In the genomic region with DNA sequence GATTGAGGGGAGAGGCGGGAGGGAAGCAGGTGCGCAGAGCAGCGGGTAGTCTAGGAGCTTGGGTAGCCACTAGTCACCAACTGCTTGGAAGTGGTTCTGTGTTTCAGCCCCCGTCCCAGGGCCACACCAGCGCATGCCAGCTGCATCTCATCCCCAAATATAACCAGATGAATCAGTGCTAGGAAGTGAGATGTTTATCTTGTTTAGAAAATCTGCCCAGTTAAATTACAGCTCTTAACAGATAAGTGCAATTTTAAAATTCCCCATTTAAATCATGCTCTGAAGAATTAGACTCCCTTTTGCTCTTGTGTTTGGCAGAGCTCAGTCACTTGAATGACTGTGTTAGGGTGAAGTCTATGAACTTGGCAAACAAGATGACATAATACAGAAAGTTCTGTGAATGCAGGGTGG, we compare ENCODE assay signal across 15 cellular contexts.
DNase-seq lines count a peak whose midpoint lies in the region; ATAC-seq and TF ChIP-seq lines count a peak whose summit lies in the region.
"Had no signal": no experiment of that assay in that cellular context is flagged by ENCODE, and none has a peak within 500 bp of the region (broad histone marks: within the 10 kb centered on the region; RNA-seq: fewer than 3 reads in every experiment).

No MANE protein-coding gene starts in this region.

- no peak overlapping the region for H3K56ac ChIP-seq in mesendoderm (ENCODE audit: low read length)

- H3K27me3 ChIP-seq in SJSA1 (replicated peaks) (no peaks in the 10 kb centered on the region), mesendoderm (ENCODE audit: insufficient read depth, low read length, poor library complexity) (no peaks in the 10 kb centered on the region)
- H3K27me3 ChIP-seq: SJCRH30 had no signal

- no peak overlapping the region for H3K27ac ChIP-seq in SJSA1
- no peak overlapping the region for H3K27ac ChIP-seq in mesendoderm (ENCODE audit: low read depth, low read length)
- H3K27ac ChIP-seq: prostate gland, SJCRH30 had no signal

- H4K8ac ChIP-seq in mesendoderm (ENCODE audit: low read depth, low read length) = no peak overlapping the region

- peaks cover 16% of the 10 kb centered on the region for H3K4me1 ChIP-seq in SJSA1 (replicated peaks)
- no peaks in the 10 kb centered on the region for H3K4me1 ChIP-seq in mesendoderm (ENCODE audit: control insufficient read depth, low read depth, low read length)
- H3K4me1 ChIP-seq: prostate gland had no signal

- H3K4me3 ChIP-seq in SJSA1 = no peak overlapping the region
- no peak overlapping the region for H3K4me3 ChIP-seq in fibroblast of the aortic adventitia (ENCODE audit: low read depth, low read length)
- H3K4me3 ChIP-seq in mesendoderm (ENCODE audit: low read length) = no peak overlapping the region
- H3K4me3 ChIP-seq: prostate gland, SJCRH30 had no signal

- WGBS in mesendoderm (ENCODE audit: extremely low coverage, insufficient coverage, low lambda C conversion rate) = no CpG with 5 or more reads among the region's 5 CpGs

- no peaks in the 10 kb centered on the region for H3K9me3 ChIP-seq in SJSA1 (replicated peaks)
- H3K9me3 ChIP-seq: prostate gland, SJCRH30 had no signal

- H4K5ac ChIP-seq in mesendoderm (ENCODE audit: low read length) = no peak overlapping the region

- DNase-seq in Daoy (ENCODE audit: low read depth) = peak; percentile 58
- peak; percentile 66 to 73 for DNase-seq in SJSA1 (ENCODE audit: low read depth in 1 of 2, low spot score in 2 of 2)
- peak; percentile 22 for DNase-seq in fibroblast of the aortic adventitia (ENCODE audit: low read depth)
- DNase-seq in posterior cingulate gyrus = peak in 8 of 10 donors; percentile 34 to 89 (median 60)
- no peak for DNase-seq in mesendoderm
- DNase-seq in NOMO-1 (lab: John Stamatoyannopoulos, UW; ENCODE audit: unreplicated experiment in 2 of 2) = no peak
- DNase-seq: CD4-positive, CD25-positive, alpha-beta regulatory T cell; islet precursor cell; MV-4-11; NCI-H2171; SJCRH30; stimulated activated CD4-positive, alpha-beta T cell treated with anti-CD3 and anti-CD28 coated beads, Interleukin-15, amount 100 ng/mL, for 24 hours had no signal

- H3K18ac ChIP-seq in mesendoderm (ENCODE audit: low read length) = no peak overlapping the region

- H3K23ac ChIP-seq in mesendoderm (ENCODE audit: low read length) = no peak overlapping the region

- H2AK5ac ChIP-seq in mesendoderm (ENCODE audit: low read length) = no peak overlapping the region

- H3K4me2 ChIP-seq in mesendoderm (ENCODE audit: low read length) = no peak overlapping the region

- intact Hi-C loops in posterior cingulate gyrus (cut with DNase I) = no loop called here

- ATAC-seq in activated CD4-positive, CD25-positive, alpha-beta regulatory T cell treated with anti-CD3 and anti-CD28 coated beads, Interleukin-2, amount 50 U/mL, for 24 hours = no peak
- ATAC-seq in HG03354 (IDR thresholded peaks at IDR 0.05; ENCODE audit: poor library complexity, severe bottlenecking, unreplicated experiment) = no peak

- H3K79me2 ChIP-seq in mesendoderm (ENCODE audit: control insufficient read depth, insufficient read depth, low read length) = no peaks in the 10 kb centered on the region

- no peaks in the 10 kb centered on the region for H3K79me1 ChIP-seq in mesendoderm (ENCODE audit: low read length)

- no peak overlapping the region for H3K4ac ChIP-seq in mesendoderm (ENCODE audit: low read depth, low read length)

- H2BK5ac ChIP-seq in mesendoderm (ENCODE audit: low read length) = no peak overlapping the region

- peaks cover 6% of the 10 kb centered on the region; the same call in 1 of the 2 replicates for H3K36me3 ChIP-seq in SJSA1
- no peaks in the 10 kb centered on the region for H3K36me3 ChIP-seq in mesendoderm (ENCODE audit: control insufficient read depth, insufficient read depth, low read length)
- H3K36me3 ChIP-seq: prostate gland, SJCRH30 had no signal

- no peak for TF ChIP-seq CTCF in fibroblast of the aortic adventitia (IDR thresholded peaks at IDR 0.05; ENCODE audit: insufficient read depth, low read length)

- H3K9ac ChIP-seq in mesendoderm (ENCODE audit: low read length) = no peak overlapping the region

- H2BK120ac ChIP-seq in mesendoderm (ENCODE audit: low read depth, low read length) = no peak overlapping the region

- H2BK15ac ChIP-seq in mesendoderm (replicated peaks; ENCODE audit: low read depth) = no peak overlapping the region

Comparison
In these comparisons a context has a peak if more than half of its experiments do, and no peak if none do; other contexts are left out.
1. DNase-seq: peak in Daoy (single experiment), SJSA1 (2 of 2), fibroblast of the aortic adventitia (single experiment) and posterior cingulate gyrus (8 of 10); none in mesendoderm (single experiment) and NOMO-1 (0 of 2).